In genomic region chr3:151445283-151446001, GRCh38 we compare ENCODE assay signal across 13 cellular contexts. TPM values are rescaled to one million over a fixed set of nuclear protein-coding genes. Genes with fewer than 3 reads are reported as not detected.
DNase-seq lines count a peak whose midpoint lies in the region; ATAC-seq and TF ChIP-seq lines count a peak whose summit lies in the region.
"Had no signal": no experiment of that assay in that cellular context is flagged by ENCODE, and none has a peak within 500 bp of the region (broad histone marks: within the 10 kb centered on the region; RNA-seq: fewer than 3 reads in every experiment).

No MANE protein-coding gene starts in this region.

- H2AFZ ChIP-seq in mesenchymal stem cell (ENCODE audit: low read depth, low read length) = no peak overlapping the region
- H2AFZ ChIP-seq: parathyroid adenoma had no signal

- H3K18ac ChIP-seq in mesenchymal stem cell (ENCODE audit: low read depth in 1 of 2, low read length in 2 of 2) = no peak overlapping the region

- H3K4ac ChIP-seq in mesenchymal stem cell (ENCODE audit: low read depth in 1 of 2, low read length in 2 of 2) = no peak overlapping the region

- H3K23ac ChIP-seq in mesenchymal stem cell (ENCODE audit: low read length in 2 of 2) = no peak overlapping the region

- no peaks in the 10 kb centered on the region for H3K4me1 ChIP-seq in mesenchymal stem cell (ENCODE audit: control insufficient read depth, insufficient read depth, low read depth, low read length)
- H3K4me1 ChIP-seq in mucosa of descending colon (ENCODE audit: low read depth) = no peaks in the 10 kb centered on the region
- H3K4me1 ChIP-seq: parathyroid adenoma, upper lobe of left lung had no signal

- H3K4me3 ChIP-seq in brain microvascular endothelial cell (ENCODE audit: low read depth, low read length) = no peak overlapping the region
- no peak overlapping the region for H3K4me3 ChIP-seq in mesenchymal stem cell (ENCODE audit: insufficient read depth in 1 of 2, low read depth in 1 of 2, low read length in 2 of 2)
- no peak overlapping the region for H3K4me3 ChIP-seq in mucosa of descending colon
- H3K4me3 ChIP-seq: upper lobe of left lung had no signal

- peaks cover 35% of the 10 kb centered on the region for H3K9me3 ChIP-seq in mesenchymal stem cell (ENCODE audit: control insufficient read depth, low read length)
- H3K9me3 ChIP-seq in mucosa of descending colon = no peaks in the 10 kb centered on the region
- H3K9me3 ChIP-seq: upper lobe of left lung had no signal

- no peak overlapping the region for H4K8ac ChIP-seq in mesenchymal stem cell (ENCODE audit: low read length)

- intact Hi-C loops in mucosa of descending colon (cut with DNase I, micrococcal nuclease) = no loop called here

- no peak overlapping the region for H2BK120ac ChIP-seq in mesenchymal stem cell (ENCODE audit: low read depth, low read length)

- H3K27ac ChIP-seq in brain microvascular endothelial cell (no peak overlapping the region), mesenchymal stem cell (ENCODE audit: low read length, poor library complexity, severe bottlenecking) (no peak overlapping the region)
- H3K27ac ChIP-seq: parathyroid adenoma, upper lobe of left lung had no signal

- peak; percentile 91 for DNase-seq in Daoy (ENCODE audit: low read depth)
- DNase-seq in MV-4-11 (lab: John Stamatoyannopoulos, UW) = peak; percentile 98
- DNase-seq in brain microvascular endothelial cell = peak; percentile 47
- peak; percentile 43 for DNase-seq in mesenchymal stem cell
- DNase-seq in NCI-H82 (lab: John Stamatoyannopoulos, UW) = no peak
- no peak for DNase-seq in mucosa of descending colon
- DNase-seq: activated B cell treated with CpG ODN at 0.5 μM for 24 hours; activated naive CD4-positive, alpha-beta T cell had no signal

- no peak overlapping the region for H2BK5ac ChIP-seq in mesenchymal stem cell (ENCODE audit: low read depth, low read length, poor library complexity, severe bottlenecking)

- no peaks in the 10 kb centered on the region for H3K27me3 ChIP-seq in brain microvascular endothelial cell (replicated peaks)
- peaks cover 0 to 44% of the 10 kb centered on the region in 2 experiments for H3K27me3 ChIP-seq in mesenchymal stem cell (ENCODE audit: control insufficient read depth in 1 of 2, insufficient read depth in 1 of 2, low read length in 2 of 2)
- H3K27me3 ChIP-seq: upper lobe of left lung had no signal

- ATAC-seq in GM18517 (IDR thresholded peaks at IDR 0.05; ENCODE audit: unreplicated experiment) (no peak), HG03457 (IDR thresholded peaks at IDR 0.05; ENCODE audit: unreplicated experiment) (no peak), mucosa of descending colon (no peak)

- no peak overlapping the region for H3K9ac ChIP-seq in mesenchymal stem cell (ENCODE audit: low read length)
- H3K9ac ChIP-seq: parathyroid adenoma had no signal

- H3K14ac ChIP-seq in mesenchymal stem cell (ENCODE audit: low read length in 2 of 2) = no peak overlapping the region

- H3K4me2 ChIP-seq in mesenchymal stem cell (ENCODE audit: low read length, poor library complexity, severe bottlenecking) = no peak overlapping the region

- H3K36me3 ChIP-seq in brain microvascular endothelial cell (replicated peaks) (no peaks in the 10 kb centered on the region), mesenchymal stem cell (ENCODE audit: control insufficient read depth in 1 of 2, insufficient read depth in 2 of 2, low read depth in 1 of 2, low read length in 2 of 2) (no peaks in the 10 kb centered on the region), mucosa of descending colon (ENCODE audit: low read depth) (no peaks in the 10 kb centered on the region)

- no peak overlapping the region for H2AK5ac ChIP-seq in mesenchymal stem cell (ENCODE audit: low read length, severe bottlenecking)

- H3K79me1 ChIP-seq in mesenchymal stem cell (replicated peaks; ENCODE audit: low read length, poor library complexity, severe bottlenecking) = no peaks in the 10 kb centered on the region

- 79% methylated on average over 5 of the region's 5 CpGs for WGBS in mesenchymal stem cell

- H2BK12ac ChIP-seq in mesenchymal stem cell (ENCODE audit: low read length in 2 of 2) = no peak overlapping the region

- TF ChIP-seq CTCF in brain microvascular endothelial cell (IDR thresholded peaks at IDR 0.05; ENCODE audit: low read depth, low read length, missing control alignments) (no peak), mucosa of descending colon (IDR thresholded peaks at IDR 0.05) (no peak)

- in situ Hi-C loops in brain microvascular endothelial cell (cut with HindIII; ENCODE audit: low pct_ligation_motif_present, low sequenced_read_pairs) = loop anchor here (25.0 kb wide), 1 partner anchor 217 kb away; no protein-coding TSS in a partner anchor

- H2BK15ac ChIP-seq in mesenchymal stem cell (ENCODE audit: low read depth, poor library complexity, severe bottlenecking) = no peak overlapping the region

- no peak overlapping the region for H4K91ac ChIP-seq in mesenchymal stem cell (ENCODE audit: low read length)

RNA-seq across cellular contexts. Expression of gene IGSF10, which starts 15.4 kb away (rescaled TPM):
- not detected in 2 replicates for total RNA-seq in Daoy (2014; rRNA removed; shearing (Covaris generic))
- 0.47 TPM for polyA plus RNA-seq in mesenchymal stem cell (2013, experiment 1 of 2)
- 0.47 TPM for polyA plus RNA-seq in mesenchymal stem cell (2013, experiment 2 of 2)
- 1 to 10 TPM; 1.0 to 1.6 (median 1.3) TPM for total RNA-seq in mucosa of descending colon
- total RNA-seq: activated B cell treated with CpG ODN at 0.5 μM for 24 hours had no signal
- polyA plus RNA-seq: IgD-negative memory B cell had no signal

Comparison
In these comparisons a context has a peak if more than half of its experiments do, and no peak if none do; other contexts are left out.
1. DNase-seq: peak in Daoy (single experiment), MV-4-11 (single experiment), brain microvascular endothelial cell (single experiment) and mesenchymal stem cell (single experiment); none in NCI-H82 (single experiment) and mucosa of descending colon (0 of 3).